16 cellular contexts compared by ENCODE assay signal in the genomic region with DNA sequence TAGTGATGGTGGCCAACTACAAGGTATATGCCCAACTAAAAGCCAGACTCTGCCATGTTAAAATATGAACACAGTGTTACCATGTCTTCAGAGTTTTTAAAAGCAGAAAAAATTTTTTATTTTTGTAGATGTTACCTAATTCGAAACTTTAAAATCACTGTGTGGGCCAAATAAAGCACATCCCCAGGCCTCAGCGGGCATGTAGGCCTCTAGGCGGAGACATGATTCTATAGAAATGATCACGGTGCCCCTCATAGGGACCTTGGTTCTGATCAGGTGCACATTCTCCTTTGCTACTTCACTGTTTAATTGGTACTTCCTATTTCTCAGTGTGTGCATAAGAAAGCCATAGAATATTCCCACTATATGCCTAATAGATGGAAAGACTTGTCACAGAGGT. TPM values are rescaled to one million over a fixed set of nuclear protein-coding genes. Genes with fewer than 3 reads are reported as not detected.
DNase-seq lines count a peak whose midpoint lies in the region; ATAC-seq and TF ChIP-seq lines count a peak whose summit lies in the region.
"Had no signal": no experiment of that assay in that cellular context is flagged by ENCODE, and none has a peak within 500 bp of the region (broad histone marks: within the 10 kb centered on the region; RNA-seq: fewer than 3 reads in every experiment).

No MANE protein-coding gene starts in this region.

- H3K9ac ChIP-seq in endodermal cell (ENCODE audit: extremely low read depth, low read length, poor library complexity, severe bottlenecking) = no peak overlapping the region
- no peak overlapping the region for H3K9ac ChIP-seq in mesendoderm (ENCODE audit: low read length)
- no peak overlapping the region for H3K9ac ChIP-seq in trophoblast cell (ENCODE audit: low read length)
- H3K9ac ChIP-seq: BLaER1 had no signal

- H3K36me3 ChIP-seq in GM23338 (ENCODE audit: insufficient read depth) (no peaks in the 10 kb centered on the region), endodermal cell (ENCODE audit: control insufficient read depth, insufficient read depth, low read length) (no peaks in the 10 kb centered on the region), mesendoderm (ENCODE audit: control insufficient read depth, insufficient read depth, low read length) (no peaks in the 10 kb centered on the region), esophagus muscularis mucosa (peaks cover 0 to 3% (median 0%) of the 10 kb centered on the region in 4 donors), trophoblast cell (ENCODE audit: control insufficient read depth in 1 of 2, insufficient read depth in 2 of 2, low read length in 2 of 2) (no peaks in the 10 kb centered on the region)
- H3K36me3 ChIP-seq: BLaER1 had no signal

- TF ChIP-seq RAD21 in Ishikawa (IDR thresholded peaks at IDR 0.05; ENCODE audit: low read depth) = peak; percentile 4; the same call in 1 of the 2 replicates

- H3K9me2 ChIP-seq in GM23338 (ENCODE audit: insufficient read depth) = 0 out of 2 replicates have a peak, but pooled peaks cover under 1% of the 10 kb centered on the region

- no peak overlapping the region for H3K4me3 Mint-ChIP-seq in GM23338
- H3K4me3 Mint-ChIP-seq in endodermal cell = no peak overlapping the region
- H3K4me3 Mint-ChIP-seq: CD14-positive monocyte; CD4-positive, alpha-beta memory T cell had no signal

- peaks cover 4% of the 10 kb centered on the region; the same call in 1 of the 2 replicates for H3K4me1 ChIP-seq in GM23338 (ENCODE audit: insufficient read depth)
- no peaks in the 10 kb centered on the region for H3K4me1 ChIP-seq in endodermal cell (ENCODE audit: control insufficient read depth, insufficient read depth, low read length)
- no peaks in the 10 kb centered on the region for H3K4me1 ChIP-seq in mesendoderm (ENCODE audit: control insufficient read depth, low read depth, low read length)
- H3K4me1 ChIP-seq in esophagus muscularis mucosa = no peaks in the 10 kb centered on the region
- H3K4me1 ChIP-seq in trophoblast cell (ENCODE audit: control insufficient read depth in 1 of 2, insufficient read depth in 2 of 2, low read length in 2 of 2) = no peaks in the 10 kb centered on the region
- H3K4me1 ChIP-seq: BLaER1 had no signal

- DNase-seq in GM23338 (ENCODE audit: low spot score) (peak; percentile 44), endodermal cell (no peak), mesendoderm (peak; percentile 4), esophagus muscularis mucosa (ENCODE audit: extremely low spot score) (no peak), trophoblast cell (no peak)
- DNase-seq in stimulated activated CD8-positive, alpha-beta memory T cell treated with anti-CD3 and anti-CD28 coated beads, Interleukin-4, amount 100 ng/mL, for 48 hours = no peak
- DNase-seq: 8988T; Calu3; CD4-positive, alpha-beta memory T cell; DMS 273 treated with DMSO at 0.1 percent for 48 hours; DMS53; DND-41; EL had no signal

- H3K4me2 ChIP-seq in GM23338 (no peak overlapping the region), mesendoderm (ENCODE audit: low read length) (no peak overlapping the region), trophoblast cell (ENCODE audit: low read length) (no peak overlapping the region)
- H3K4me2 ChIP-seq: BLaER1 had no signal

- no peaks in the 10 kb centered on the region for H3K79me1 ChIP-seq in mesendoderm (ENCODE audit: low read length)
- H3K79me1 ChIP-seq in trophoblast cell (ENCODE audit: low read length) = no peaks in the 10 kb centered on the region

- TF ChIP-seq CTCF in GM23338 (conservative IDR thresholded peaks at IDR 0.05; ENCODE audit: low read depth in 2 of 2) = peak; percentile 54 to 78
- TF ChIP-seq CTCF in endodermal cell (conservative IDR thresholded peaks at IDR 0.05) = peak; percentile 51
- no peak for TF ChIP-seq CTCF in esophagus muscularis mucosa (IDR thresholded peaks at IDR 0.05)

- H4K12ac ChIP-seq in trophoblast cell (ENCODE audit: low read depth, low read length) = no peak overlapping the region

- 85 to 90% methylated on average over 4 of the region's 4 CpGs for WGBS in endodermal cell (ENCODE audit: insufficient coverage in 1 of 2, insufficient read length in 1 of 2), 2 experiments
- no CpG with 5 or more reads among the region's 4 CpGs for WGBS in mesendoderm (ENCODE audit: extremely low coverage, insufficient coverage, low lambda C conversion rate)
- WGBS in esophagus muscularis mucosa = 86% methylated on average over 4 of the region's 4 CpGs
- no CpG with 5 or more reads among the region's 4 CpGs for WGBS in trophoblast cell (ENCODE audit: extremely low coverage, insufficient coverage, insufficient read length)

- H3K27me3 Mint-ChIP-seq in GM23338 (ENCODE audit: insufficient read depth, low read depth, poor library complexity) (no peaks in the 10 kb centered on the region), endodermal cell (ENCODE audit: insufficient read depth) (no peaks in the 10 kb centered on the region)
- H3K27me3 Mint-ChIP-seq: CD4-positive, alpha-beta memory T cell had no signal

- H3K9me3 ChIP-seq in endodermal cell (ENCODE audit: control insufficient read depth, low read length) (no peaks in the 10 kb centered on the region), esophagus muscularis mucosa (no peaks in the 10 kb centered on the region), trophoblast cell (ENCODE audit: insufficient read depth, low read depth, low read length) (no peaks in the 10 kb centered on the region)
- H3K9me3 ChIP-seq: BLaER1 had no signal

- intact Hi-C loops in esophagus muscularis mucosa (cut with DNase I) = no loop called here

- H3K4ac ChIP-seq in mesendoderm (ENCODE audit: low read depth, low read length) = no peak overlapping the region
- no peak overlapping the region for H3K4ac ChIP-seq in trophoblast cell (ENCODE audit: low read depth, low read length)

- H3K27ac ChIP-seq in GM23338 (ENCODE audit: low read depth) = no peak overlapping the region
- H3K27ac ChIP-seq in endodermal cell (ENCODE audit: low read depth, low read length) = no peak overlapping the region
- H3K27ac ChIP-seq in mesendoderm (ENCODE audit: low read depth, low read length) = no peak overlapping the region
- H3K27ac ChIP-seq in esophagus muscularis mucosa (replicated peaks in 1 of 4) = no peak overlapping the region
- H3K27ac ChIP-seq in trophoblast cell (ENCODE audit: low read depth, low read length) = no peak overlapping the region
- H3K27ac ChIP-seq: BLaER1 had no signal

- H3K79me2 ChIP-seq in GM23338 (replicated peaks; ENCODE audit: insufficient read depth) (no peaks in the 10 kb centered on the region), mesendoderm (ENCODE audit: control insufficient read depth, insufficient read depth, low read length) (no peaks in the 10 kb centered on the region), trophoblast cell (ENCODE audit: control insufficient read depth, insufficient read depth, low read length, poor library complexity) (no peaks in the 10 kb centered on the region)

- H3K27ac Mint-ChIP-seq in GM23338 (no peak overlapping the region), endodermal cell (no peak overlapping the region)
- H3K27ac Mint-ChIP-seq: CD14-positive monocyte; CD4-positive, alpha-beta memory T cell had no signal

- H3K4me3 ChIP-seq in GM23338 = no peak overlapping the region
- no peak overlapping the region for H3K4me3 ChIP-seq in endodermal cell (ENCODE audit: low read length)
- no peak overlapping the region for H3K4me3 ChIP-seq in mesendoderm (ENCODE audit: low read length)
- no peak overlapping the region for H3K4me3 ChIP-seq in esophagus muscularis mucosa
- H3K4me3 ChIP-seq in trophoblast cell (ENCODE audit: low read depth, low read length) = no peak overlapping the region
- H3K4me3 ChIP-seq: BLaER1 had no signal

- TF ChIP-seq POLR2A in esophagus muscularis mucosa (IDR thresholded peaks at IDR 0.05; ENCODE audit: low read depth) = no peak

- H2AK5ac ChIP-seq in mesendoderm (ENCODE audit: low read length) (no peak overlapping the region), trophoblast cell (ENCODE audit: low read length) (no peak overlapping the region)

- H2BK15ac ChIP-seq in mesendoderm (replicated peaks; ENCODE audit: low read depth) = no peak overlapping the region

- no peak for TF ChIP-seq EP300 in Ishikawa (IDR thresholded peaks at IDR 0.05; ENCODE audit: borderline replicate concordance)
- no peak for TF ChIP-seq EP300 in esophagus muscularis mucosa (IDR thresholded peaks at IDR 0.05)

- H3K4me1 Mint-ChIP-seq in GM23338 (peaks cover 3% of the 10 kb centered on the region; the same call in 2 of the 3 replicates), endodermal cell (no peaks in the 10 kb centered on the region)
- H3K4me1 Mint-ChIP-seq: CD14-positive monocyte; CD4-positive, alpha-beta memory T cell had no signal

- H2AFZ ChIP-seq in GM23338 (no peak overlapping the region), trophoblast cell (ENCODE audit: insufficient read depth, low read length, poor library complexity) (no peak overlapping the region)

- H2BK12ac ChIP-seq in trophoblast cell (ENCODE audit: low read length) = no peak overlapping the region

- H3K56ac ChIP-seq in mesendoderm (ENCODE audit: low read length) = no peak overlapping the region

- H4K8ac ChIP-seq in mesendoderm (ENCODE audit: low read depth, low read length) (no peak overlapping the region), trophoblast cell (ENCODE audit: low read depth, low read length) (no peak overlapping the region)

- no peak overlapping the region for H2BK5ac ChIP-seq in mesendoderm (ENCODE audit: low read length)
- H2BK5ac ChIP-seq in trophoblast cell (ENCODE audit: low read depth, low read length, poor library complexity) = no peak overlapping the region

- H3K36me3 Mint-ChIP-seq in GM23338 (ENCODE audit: low read depth) (no peaks in the 10 kb centered on the region), endodermal cell (ENCODE audit: low read depth) (no peaks in the 10 kb centered on the region)
- H3K36me3 Mint-ChIP-seq: CD14-positive monocyte; CD4-positive, alpha-beta memory T cell had no signal

- no peak overlapping the region for H3K14ac ChIP-seq in trophoblast cell (ENCODE audit: low read length)

- no peaks in the 10 kb centered on the region for H3F3A ChIP-seq in GM23338 (replicated peaks; ENCODE audit: low read depth)

- H3K9me3 Mint-ChIP-seq in GM23338 (no peaks in the 10 kb centered on the region), endodermal cell (no peaks in the 10 kb centered on the region)

- H2BK120ac ChIP-seq in mesendoderm (ENCODE audit: low read depth, low read length) (no peak overlapping the region), trophoblast cell (ENCODE audit: insufficient read depth, low read length, poor library complexity) (no peak overlapping the region)

- H3K18ac ChIP-seq in mesendoderm (ENCODE audit: low read length) (no peak overlapping the region), trophoblast cell (ENCODE audit: low read length) (no peak overlapping the region)

- H3K23ac ChIP-seq in mesendoderm (ENCODE audit: low read length) (no peak overlapping the region), trophoblast cell (ENCODE audit: low read length) (no peak overlapping the region)

- peak; percentile 68 for ATAC-seq in GM23338

- no peak overlapping the region for H4K5ac ChIP-seq in mesendoderm (ENCODE audit: low read length)

- H4K20me1 ChIP-seq in GM23338 (replicated peaks; ENCODE audit: insufficient read depth) = no peaks in the 10 kb centered on the region
- H4K20me1 ChIP-seq: BLaER1 had no signal

- H4K91ac ChIP-seq in trophoblast cell (ENCODE audit: low read depth, low read length) = no peak overlapping the region

- H3K27me3 ChIP-seq in GM23338 (ENCODE audit: insufficient read depth) (no peaks in the 10 kb centered on the region), endodermal cell (ENCODE audit: control insufficient read depth, insufficient read depth, low read length, poor library complexity, severe bottlenecking) (no peaks in the 10 kb centered on the region), mesendoderm (ENCODE audit: insufficient read depth, low read length, poor library complexity) (no peaks in the 10 kb centered on the region), esophagus muscularis mucosa (no peaks in the 10 kb centered on the region), trophoblast cell (ENCODE audit: insufficient read depth, low read length) (no peaks in the 10 kb centered on the region)
- H3K27me3 ChIP-seq: BLaER1 had no signal

RNA-seq across cellular contexts. Expression of gene B3GALT1, which starts 55.3 kb away (rescaled TPM):
- total RNA-seq in GM23338 (2014; rRNA removed; shearing (Covaris generic)) = 33.9 and 35.5 TPM in 2 replicates
- polyA plus RNA-seq in GM23338 (2016; fragmentation: Nextera tagmentation; extraction: Ambion mirVana) = 12.6 and 16.8 TPM in 2 replicates
- 1 to 10 TPM in 1 of 2 donors, under 1 TPM in 1; 0.86 to 2.4 TPM for total RNA-seq in endodermal cell
- polyA plus RNA-seq in endodermal cell (2013, experiment 1 of 2) = 2.6 TPM
- polyA plus RNA-seq in endodermal cell (2013, experiment 2 of 2) = 3.2 TPM
- 4.5 TPM for polyA plus RNA-seq in mesendoderm (2013, experiment 1 of 2)
- polyA plus RNA-seq in mesendoderm (2013, experiment 2 of 2) = 4.8 TPM
- total RNA-seq in esophagus muscularis mucosa = under 1 TPM; 0.13 to 0.42 (median 0.17) TPM
- 0.42 and 0.47 TPM in 2 replicates for polyA plus RNA-seq in trophoblast cell (2013)
- total RNA-seq: CD4-positive, alpha-beta memory T cell had no signal
- polyA plus RNA-seq: CD14-positive monocyte; CD4-positive, alpha-beta memory T cell had no signal

Comparison
In these comparisons a context has a peak if more than half of its experiments do, and no peak if none do; other contexts are left out.
1. DNase-seq: peak in GM23338 (single experiment) and mesendoderm (single experiment); none in endodermal cell (single experiment), esophagus muscularis mucosa (single experiment), trophoblast cell (0 of 2) and stimulated activated CD8-positive, alpha-beta memory T cell treated with anti-CD3 and anti-CD28 coated beads, Interleukin-4, amount 100 ng/mL, for 48 hours (single experiment).
2. CTCF ChIP-seq: peak in GM23338 (2 of 2) and endodermal cell (single experiment); none in esophagus muscularis mucosa (0 of 3).
3. RNA of gene B3GALT1, which starts 55.3 kb away (total RNA-seq): 33.9 to 35.5 TPM in GM23338; 0.86 to 2.4 TPM in endodermal cell and 0.13 to 0.42 TPM in esophagus muscularis mucosa; every median in the first group is over 10 times any median in the second.